Comparison of ENCODE assay signal across 2 cellular contexts in the genomic region with DNA sequence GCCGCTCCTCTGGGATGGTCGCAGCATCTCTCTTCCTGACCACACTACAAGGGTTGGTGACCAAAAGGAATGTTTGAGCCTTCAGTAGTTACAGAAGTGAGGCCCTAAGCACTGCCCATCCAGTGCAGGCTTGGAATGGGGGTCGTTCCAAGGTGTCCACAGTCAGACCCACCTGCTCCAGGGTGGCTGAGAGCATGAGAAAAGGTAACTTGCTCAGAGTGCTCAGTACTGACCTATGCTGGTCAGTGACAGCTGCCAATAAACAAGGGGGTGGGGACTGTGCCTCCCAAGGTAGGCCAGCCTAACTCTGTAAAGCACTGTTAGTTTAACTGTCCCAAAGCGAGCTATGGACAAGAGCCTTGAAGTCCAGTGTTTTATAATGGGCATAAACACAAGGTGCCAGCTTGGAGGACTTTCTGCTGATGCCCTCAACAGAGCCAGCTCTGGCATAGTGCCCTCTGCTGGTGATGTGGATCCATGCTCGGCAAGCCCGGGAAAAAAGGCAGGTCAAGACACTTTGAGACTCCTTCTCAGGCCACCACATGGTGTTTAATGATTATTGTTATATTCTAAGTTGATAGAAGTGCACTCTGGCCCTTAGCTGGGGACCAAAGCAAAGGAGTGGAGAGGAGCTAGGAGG.
A peak's percentile ranks its signal among the peaks of the same experiment; 100 is the strongest.
TF ChIP-seq lines count a peak whose summit lies in the region.

No MANE protein-coding gene starts in this region.

TF ChIP-seq in HEK293, 187 proteins besides CTCF, POLR2A, EP300 and RAD21 (continued from another document):
- TF ChIP-seq, protein P1, sequence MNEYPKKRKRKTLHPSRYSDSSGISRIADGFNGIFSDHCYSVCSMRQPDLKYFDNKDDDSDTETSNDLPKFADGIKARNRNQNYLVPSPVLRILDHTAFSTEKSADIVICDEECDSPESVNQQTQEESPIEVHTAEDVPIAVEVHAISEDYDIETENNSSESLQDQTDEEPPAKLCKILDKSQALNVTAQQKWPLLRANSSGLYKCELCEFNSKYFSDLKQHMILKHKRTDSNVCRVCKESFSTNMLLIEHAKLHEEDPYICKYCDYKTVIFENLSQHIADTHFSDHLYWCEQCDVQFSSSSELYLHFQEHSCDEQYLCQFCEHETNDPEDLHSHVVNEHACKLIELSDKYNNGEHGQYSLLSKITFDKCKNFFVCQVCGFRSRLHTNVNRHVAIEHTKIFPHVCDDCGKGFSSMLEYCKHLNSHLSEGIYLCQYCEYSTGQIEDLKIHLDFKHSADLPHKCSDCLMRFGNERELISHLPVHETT (tag by site-specific recombination; IDR thresholded peaks at IDR 0.05): no peak
- no peak for TF ChIP-seq ZNF223 (tag by site-specific recombination; IDR thresholded peaks at IDR 0.05)
- peak; percentile 34; the same call in 1 of the 2 replicates for TF ChIP-seq YY2 (tag by site-specific recombination; IDR thresholded peaks at IDR 0.05)
- TF ChIP-seq GLIS1 (tag by site-specific recombination; IDR thresholded peaks at IDR 0.05): no peak
- TF ChIP-seq ZNF701 (tag by site-specific recombination; IDR thresholded peaks at IDR 0.05): 0 out of 2 replicates have a peak, but pooled peaks have one; percentile 55
- TF ChIP-seq GFI1B (tag by site-specific recombination; IDR thresholded peaks at IDR 0.05): no peak
- TF ChIP-seq BCL11B (tag by site-specific recombination; IDR thresholded peaks at IDR 0.05; ENCODE audit: low read depth): no peak
- TF ChIP-seq ZNF558 (tag by site-specific recombination; IDR thresholded peaks at IDR 0.05): no peak
- TF ChIP-seq ZNF2 (tag by site-specific recombination; IDR thresholded peaks at IDR 0.05): peak; percentile 42; the same call in 1 of the 2 replicates
- no peak for TF ChIP-seq ZNF837 (tag by site-specific recombination; IDR thresholded peaks at IDR 0.05)
- no peak for TF ChIP-seq ZNF138 (tag by site-specific recombination; IDR thresholded peaks at IDR 0.05; ENCODE audit: borderline replicate concordance)
- TF ChIP-seq ZNF140 (tag by site-specific recombination; IDR thresholded peaks at IDR 0.05): no peak
- no peak for TF ChIP-seq ZNF600 (tag by site-specific recombination; IDR thresholded peaks at IDR 0.05)

TF ChIP-seq in liver, 16 proteins besides CTCF, POLR2A, EP300 and RAD21 (continued from another document):
- TF ChIP-seq, protein P2, sequence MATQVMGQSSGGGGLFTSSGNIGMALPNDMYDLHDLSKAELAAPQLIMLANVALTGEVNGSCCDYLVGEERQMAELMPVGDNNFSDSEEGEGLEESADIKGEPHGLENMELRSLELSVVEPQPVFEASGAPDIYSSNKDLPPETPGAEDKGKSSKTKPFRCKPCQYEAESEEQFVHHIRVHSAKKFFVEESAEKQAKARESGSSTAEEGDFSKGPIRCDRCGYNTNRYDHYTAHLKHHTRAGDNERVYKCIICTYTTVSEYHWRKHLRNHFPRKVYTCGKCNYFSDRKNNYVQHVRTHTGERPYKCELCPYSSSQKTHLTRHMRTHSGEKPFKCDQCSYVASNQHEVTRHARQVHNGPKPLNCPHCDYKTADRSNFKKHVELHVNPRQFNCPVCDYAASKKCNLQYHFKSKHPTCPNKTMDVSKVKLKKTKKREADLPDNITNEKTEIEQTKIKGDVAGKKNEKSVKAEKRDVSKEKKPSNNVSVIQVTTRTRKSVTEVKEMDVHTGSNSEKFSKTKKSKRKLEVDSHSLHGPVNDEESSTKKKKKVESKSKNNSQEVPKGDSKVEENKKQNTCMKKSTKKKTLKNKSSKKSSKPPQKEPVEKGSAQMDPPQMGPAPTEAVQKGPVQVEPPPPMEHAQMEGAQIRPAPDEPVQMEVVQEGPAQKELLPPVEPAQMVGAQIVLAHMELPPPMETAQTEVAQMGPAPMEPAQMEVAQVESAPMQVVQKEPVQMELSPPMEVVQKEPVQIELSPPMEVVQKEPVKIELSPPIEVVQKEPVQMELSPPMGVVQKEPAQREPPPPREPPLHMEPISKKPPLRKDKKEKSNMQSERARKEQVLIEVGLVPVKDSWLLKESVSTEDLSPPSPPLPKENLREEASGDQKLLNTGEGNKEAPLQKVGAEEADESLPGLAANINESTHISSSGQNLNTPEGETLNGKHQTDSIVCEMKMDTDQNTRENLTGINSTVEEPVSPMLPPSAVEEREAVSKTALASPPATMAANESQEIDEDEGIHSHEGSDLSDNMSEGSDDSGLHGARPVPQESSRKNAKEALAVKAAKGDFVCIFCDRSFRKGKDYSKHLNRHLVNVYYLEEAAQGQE (IDR thresholded peaks at IDR 0.05): no peak
- TF ChIP-seq EGR1 (IDR thresholded peaks at IDR 0.05; ENCODE audit: low read depth in 2 of 2) (no peak), YY1 (IDR thresholded peaks at IDR 0.05) (no peak), HNF4G (IDR thresholded peaks at IDR 0.05) (no peak)
